31 cellular contexts compared by ENCODE assay signal in genomic region chr6:81700414-81700813, GRCh38.
"Had no signal": no experiment of that assay in that cellular context is flagged by ENCODE, and none has a peak within 500 bp of the region (broad histone marks: within the 10 kb centered on the region; RNA-seq: fewer than 3 reads in every experiment).

No MANE protein-coding gene starts in this region.

- H3K4me1 Mint-ChIP-seq: activated CD4-positive, alpha-beta T cell treated with anti-CD3 and anti-CD28 coated beads for 36 hours; activated CD4-positive, alpha-beta T cell treated with anti-CD3 and anti-CD28 coated beads, Interleukin-2, amount 10 ng/mL, durations not matched to agents 24 days and 14 days; activated CD8-positive, alpha-beta memory T cell treated with anti-CD3 and anti-CD28 coated beads, Interleukin-2, amount 10 ng/mL, durations not matched to agents 7 days and 5 days; activated T-helper 17 cell treated with anti-CD3 and anti-CD28 coated beads, Interleukin-2, amount 50 U/mL, for 72 hours had no signal

- H3K36me3 ChIP-seq: adrenal gland, breast epithelium, cardiac muscle cell, gastrocnemius medialis had no signal

- DNase-seq: activated CD4-positive, alpha-beta memory T cell treated with anti-CD3 and anti-CD28 coated beads for 36 hours; activated CD4-positive, alpha-beta T cell treated with anti-CD3 and anti-CD28 coated beads for 36 hours; activated CD4-positive, alpha-beta T cell treated with anti-CD3 and anti-CD28 coated beads, Interleukin-2, amount 10 ng/mL, durations not matched to agents 24 days and 14 days; activated CD4-positive, CD25-positive, alpha-beta regulatory T cell; activated CD4-positive, CD25-positive, alpha-beta regulatory T cell treated with anti-CD3 and anti-CD28 coated beads, Interleukin-2, amount 50 U/mL, for 72 hours; activated CD8-positive, alpha-beta memory T cell treated with anti-CD3 and anti-CD28 coated beads, Interleukin-2, amount 10 ng/mL, durations not matched to agents 7 days and 5 days; activated CD8-positive, alpha-beta T cell treated with anti-CD3 and anti-CD28 coated beads, Interleukin-2, amount 10 ng/mL, durations not matched to agents 7 days and 5 days; activated effector memory CD4-positive, alpha-beta T cell treated with Interleukin-2 at 50 U/mL for 16 hours; activated gamma-delta T cell treated with Interleukin-2 at 50 U/mL for 16 hours; activated naive CD4-positive, alpha-beta T cell treated with anti-CD3 and anti-CD28 coated beads, Interleukin-2, amount 50 U/mL, for 16 hours; activated naive CD4-positive, alpha-beta T cell treated with Interleukin-2 at 50 U/mL for 16 hours; activated T-cell treated with anti-CD3 and anti-CD28 coated beads, Interleukin-2, amount 50 U/mL, for 4 hours; adrenal gland; amygdala; aorta; central memory CD4-positive, alpha-beta T cell; cerebellar nuclear complex; dorsolateral prefrontal cortex; effector memory CD4-positive, alpha-beta T cell; endodermal cell; foreskin keratinocyte; gastrocnemius medialis; T-helper 2 cell had no signal

- H3K27me3 ChIP-seq: adrenal gland, breast epithelium, cardiac muscle cell, dorsolateral prefrontal cortex, foreskin keratinocyte, gastrocnemius medialis had no signal

- ATAC-seq: activated CD4-positive, alpha-beta T cell treated with anti-CD3 and anti-CD28 coated beads for 36 hours; activated CD8-positive, alpha-beta memory T cell treated with anti-CD3 and anti-CD28 coated beads, Interleukin-2, amount 10 ng/mL, durations not matched to agents 7 days and 5 days; activated CD8-positive, alpha-beta T cell treated with anti-CD3 and anti-CD28 coated beads, Interleukin-2, amount 10 ng/mL, durations not matched to agents 7 days and 5 days; activated T-cell treated with anti-CD3 and anti-CD28 coated beads, Interleukin-2, amount 50 U/mL, for 4 hours; activated T-helper 17 cell treated with anti-CD3 and anti-CD28 coated beads, Interleukin-2, amount 50 U/mL, for 72 hours; esophagus mucosa; foreskin keratinocyte; gastrocnemius medialis had no signal

- H3K4me3 Mint-ChIP-seq: activated CD4-positive, alpha-beta memory T cell treated with anti-CD3 and anti-CD28 coated beads for 36 hours; activated CD4-positive, alpha-beta T cell treated with anti-CD3 and anti-CD28 coated beads for 36 hours; activated CD4-positive, alpha-beta T cell treated with anti-CD3 and anti-CD28 coated beads, Interleukin-2, amount 10 ng/mL, durations not matched to agents 24 days and 14 days; activated CD8-positive, alpha-beta memory T cell treated with anti-CD3 and anti-CD28 coated beads, Interleukin-2, amount 10 ng/mL, durations not matched to agents 7 days and 5 days; activated CD8-positive, alpha-beta T cell treated with anti-CD3 and anti-CD28 coated beads, Interleukin-2, amount 10 ng/mL, durations not matched to agents 7 days and 5 days; activated naive CD8-positive, alpha-beta T cell; activated T-cell treated with anti-CD3 and anti-CD28 coated beads, Interleukin-2, amount 50 U/mL, for 4 hours; activated T-helper 17 cell treated with anti-CD3 and anti-CD28 coated beads, Interleukin-2, amount 50 U/mL, for 72 hours; brain; dendritic cell treated with granulocyte-macrophage colony-stimulating factor and Interleukin-4, amounts not matched to agents 40 ng/mL and 50 ng/mL, for 4 days; endodermal cell had no signal

- H3K9me3 Mint-ChIP-seq: activated CD4-positive, alpha-beta memory T cell treated with anti-CD3 and anti-CD28 coated beads for 36 hours; activated CD4-positive, alpha-beta T cell treated with anti-CD3 and anti-CD28 coated beads, Interleukin-2, amount 10 ng/mL, durations not matched to agents 24 days and 14 days; activated T-cell treated with anti-CD3 and anti-CD28 coated beads, Interleukin-2, amount 50 U/mL, for 4 hours; brain; endodermal cell had no signal

- H3K27me3 Mint-ChIP-seq: activated CD4-positive, alpha-beta memory T cell treated with anti-CD3 and anti-CD28 coated beads for 36 hours; activated CD4-positive, alpha-beta T cell treated with anti-CD3 and anti-CD28 coated beads for 36 hours; activated CD4-positive, alpha-beta T cell treated with anti-CD3 and anti-CD28 coated beads, Interleukin-2, amount 10 ng/mL, durations not matched to agents 24 days and 14 days; activated CD8-positive, alpha-beta memory T cell treated with anti-CD3 and anti-CD28 coated beads, Interleukin-2, amount 10 ng/mL, durations not matched to agents 7 days and 5 days; activated naive CD8-positive, alpha-beta T cell; dendritic cell treated with granulocyte-macrophage colony-stimulating factor and Interleukin-4, amounts not matched to agents 40 ng/mL and 50 ng/mL, for 4 days had no signal

- H3K4me1 ChIP-seq: adrenal gland, breast epithelium, foreskin keratinocyte had no signal

- H3K27ac Mint-ChIP-seq: activated CD4-positive, alpha-beta memory T cell treated with anti-CD3 and anti-CD28 coated beads for 36 hours; activated CD4-positive, alpha-beta T cell treated with anti-CD3 and anti-CD28 coated beads for 36 hours; activated CD4-positive, alpha-beta T cell treated with anti-CD3 and anti-CD28 coated beads, Interleukin-2, amount 10 ng/mL, durations not matched to agents 24 days and 14 days; activated CD8-positive, alpha-beta memory T cell treated with anti-CD3 and anti-CD28 coated beads, Interleukin-2, amount 10 ng/mL, durations not matched to agents 7 days and 5 days; activated CD8-positive, alpha-beta T cell treated with anti-CD3 and anti-CD28 coated beads, Interleukin-2, amount 10 ng/mL, durations not matched to agents 7 days and 5 days; activated naive CD8-positive, alpha-beta T cell; activated T-helper 17 cell treated with anti-CD3 and anti-CD28 coated beads, Interleukin-2, amount 50 U/mL, for 72 hours; brain; dendritic cell treated with granulocyte-macrophage colony-stimulating factor and Interleukin-4, amounts not matched to agents 40 ng/mL and 50 ng/mL, for 4 days; endodermal cell had no signal

- H3K27ac ChIP-seq: adrenal gland, breast epithelium, cardiac muscle cell, coronary artery, dorsolateral prefrontal cortex, foreskin keratinocyte, gastrocnemius medialis had no signal

- H3K9me3 ChIP-seq: adrenal gland, breast epithelium, gastrocnemius medialis had no signal

- H3K4me3 ChIP-seq: adrenal gland, breast epithelium, cardiac muscle cell, coronary artery, dorsolateral prefrontal cortex, gastrocnemius medialis had no signal

- H3K36me3 Mint-ChIP-seq: activated CD4-positive, alpha-beta memory T cell treated with anti-CD3 and anti-CD28 coated beads for 36 hours; activated CD8-positive, alpha-beta memory T cell treated with anti-CD3 and anti-CD28 coated beads, Interleukin-2, amount 10 ng/mL, durations not matched to agents 7 days and 5 days; brain had no signal
